ENCODE assay signal across 2 cellular contexts in the genomic region with DNA sequence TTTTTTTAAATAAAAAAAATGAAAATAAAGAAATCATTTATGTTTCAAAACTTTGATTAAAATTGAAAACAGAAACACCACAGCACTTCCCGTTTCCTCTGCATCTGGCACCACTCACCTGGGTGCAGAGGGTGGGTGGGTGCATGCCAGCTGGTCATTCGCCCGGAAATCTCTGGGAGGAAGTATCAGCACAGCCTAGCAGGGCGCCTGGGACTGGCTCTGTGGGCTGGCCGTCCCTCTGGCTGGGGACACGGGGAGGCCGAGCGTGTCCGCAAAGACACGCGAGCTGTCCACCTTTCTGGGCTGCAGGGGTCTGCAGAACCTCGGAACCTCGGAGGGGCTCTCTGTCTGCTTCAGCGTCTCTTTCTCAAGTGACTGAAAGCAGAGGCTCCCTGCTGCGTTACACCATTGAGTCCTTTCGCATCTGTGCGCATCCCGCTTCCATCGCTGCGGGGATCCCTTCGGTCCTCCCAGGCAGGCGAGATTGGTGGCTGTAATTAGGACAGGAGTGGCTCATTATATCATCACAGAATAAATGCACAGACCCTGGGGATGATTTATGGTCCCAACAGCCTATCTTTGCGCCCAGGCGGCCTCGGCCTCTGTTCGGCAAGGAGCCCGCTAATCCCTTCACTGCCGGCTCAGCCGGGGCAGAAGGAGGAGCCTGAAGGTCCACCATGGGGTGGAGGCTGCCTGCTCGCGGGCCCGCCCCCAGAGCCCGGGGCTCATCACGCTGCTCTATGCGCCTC.
TF ChIP-seq lines count a peak whose summit lies in the region.

No MANE protein-coding gene starts in this region.

TF ChIP-seq in liver, 16 proteins besides CTCF, POLR2A, EP300 and RAD21 (continued from another document):
- TF ChIP-seq TAF1 (conservative IDR thresholded peaks at IDR 0.05) (no peak), FOXA2 (IDR thresholded peaks at IDR 0.05) (no peak), GABPA (IDR thresholded peaks at IDR 0.05 in 1 of 2, conservative IDR thresholded peaks at IDR 0.05 in 1 of 2) (peak in 1 of 2 donors; percentile 61), RXRA (IDR thresholded peaks at IDR 0.05) (peak; percentile 21 to 38), HNF4G (IDR thresholded peaks at IDR 0.05) (no peak), YY1 (IDR thresholded peaks at IDR 0.05) (no peak), REST (IDR thresholded peaks at IDR 0.05) (no peak), NR2F2 (IDR thresholded peaks at IDR 0.05) (no peak), EGR1 (IDR thresholded peaks at IDR 0.05; ENCODE audit: low read depth in 2 of 2) (peak in 1 of 2 donors; percentile 90), HNF4A (conservative IDR thresholded peaks at IDR 0.05) (peak; percentile 54 to 58), ATF3 (IDR thresholded peaks at IDR 0.05) (no peak), FOXA1 (IDR thresholded peaks at IDR 0.05) (no peak)
- TF ChIP-seq, protein P1, sequence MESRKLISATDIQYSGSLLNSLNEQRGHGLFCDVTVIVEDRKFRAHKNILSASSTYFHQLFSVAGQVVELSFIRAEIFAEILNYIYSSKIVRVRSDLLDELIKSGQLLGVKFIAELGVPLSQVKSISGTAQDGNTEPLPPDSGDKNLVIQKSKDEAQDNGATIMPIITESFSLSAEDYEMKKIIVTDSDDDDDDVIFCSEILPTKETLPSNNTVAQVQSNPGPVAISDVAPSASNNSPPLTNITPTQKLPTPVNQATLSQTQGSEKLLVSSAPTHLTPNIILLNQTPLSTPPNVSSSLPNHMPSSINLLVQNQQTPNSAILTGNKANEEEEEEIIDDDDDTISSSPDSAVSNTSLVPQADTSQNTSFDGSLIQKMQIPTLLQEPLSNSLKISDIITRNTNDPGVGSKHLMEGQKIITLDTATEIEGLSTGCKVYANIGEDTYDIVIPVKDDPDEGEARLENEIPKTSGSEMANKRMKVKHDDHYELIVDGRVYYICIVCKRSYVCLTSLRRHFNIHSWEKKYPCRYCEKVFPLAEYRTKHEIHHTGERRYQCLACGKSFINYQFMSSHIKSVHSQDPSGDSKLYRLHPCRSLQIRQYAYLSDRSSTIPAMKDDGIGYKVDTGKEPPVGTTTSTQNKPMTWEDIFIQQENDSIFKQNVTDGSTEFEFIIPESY (IDR thresholded peaks at IDR 0.05) = no peak
- TF ChIP-seq, protein P2, sequence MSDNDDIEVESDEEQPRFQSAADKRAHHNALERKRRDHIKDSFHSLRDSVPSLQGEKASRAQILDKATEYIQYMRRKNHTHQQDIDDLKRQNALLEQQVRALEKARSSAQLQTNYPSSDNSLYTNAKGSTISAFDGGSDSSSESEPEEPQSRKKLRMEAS (IDR thresholded peaks at IDR 0.05) = peak; percentile 91
TF ChIP-seq in liver: peak in this region for 5.

TF ChIP-seq in HepG2, 621 proteins besides CTCF, POLR2A, EP300 and RAD21:
- TF ChIP-seq ZNF275 (CRISPR knock-in tag; IDR thresholded peaks at IDR 0.05; ENCODE audit: borderline replicate concordance) (no peak), DNMT1 (CRISPR knock-in tag; IDR thresholded peaks at IDR 0.05) (no peak), SRSF9 (IDR thresholded peaks at IDR 0.05; ENCODE audit: borderline replicate concordance, insufficient read depth, low read depth, low read length, poor library complexity, severe bottlenecking) (no peak), ZNF782 (CRISPR knock-in tag; IDR thresholded peaks at IDR 0.05; ENCODE audit: borderline replicate concordance) (no peak), ZNF670 (CRISPR knock-in tag; IDR thresholded peaks at IDR 0.05; ENCODE audit: borderline replicate concordance) (no peak)
